In the genomic region with DNA sequence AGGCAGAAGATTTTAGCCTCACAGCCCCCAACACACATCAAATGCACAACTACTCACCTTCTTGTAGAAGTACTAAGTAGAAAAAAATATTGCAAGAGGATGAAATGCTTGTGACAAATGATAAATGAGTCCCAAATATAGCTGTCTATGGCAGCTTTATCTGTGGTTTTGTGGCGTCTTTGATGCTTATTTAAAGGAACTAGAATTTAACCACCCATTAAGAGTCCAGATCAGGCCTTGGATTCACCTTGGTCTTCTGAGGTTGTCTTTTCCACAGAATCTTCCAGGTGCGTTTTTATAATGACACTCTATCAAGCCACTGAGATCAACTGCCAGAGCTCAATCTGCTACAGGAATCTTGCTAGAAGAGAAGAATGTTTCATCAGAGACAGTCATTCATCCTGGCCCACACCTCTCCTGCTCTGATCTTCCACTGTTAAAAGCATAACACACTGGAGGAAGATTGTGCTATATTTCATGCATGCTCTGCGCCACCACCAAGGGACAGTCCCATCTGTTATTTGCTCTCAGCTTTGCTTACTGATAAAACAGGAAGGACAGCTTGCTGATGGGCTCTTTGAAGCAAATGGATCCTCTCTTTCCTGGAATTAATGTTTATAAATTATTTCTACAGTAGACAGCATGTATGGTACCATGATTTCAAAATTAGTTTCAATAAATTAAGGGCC, we compare ENCODE assay signal across 26 cellular contexts.
DNase-seq lines count a peak whose midpoint lies in the region; ATAC-seq, FAIRE-seq and TF ChIP-seq lines count a peak whose summit lies in the region.
"Had no signal": no experiment of that assay in that cellular context is flagged by ENCODE, and none has a peak within 500 bp of the region (broad histone marks: within the 10 kb centered on the region; RNA-seq: fewer than 3 reads in every experiment).

No MANE protein-coding gene starts in this region.

- H4K5ac ChIP-seq in H1 (ENCODE audit: insufficient read length, low read depth, low read length) = no peak overlapping the region

- TF ChIP-seq CTCF in cardiac muscle cell (IDR thresholded peaks at IDR 0.05; ENCODE audit: low read depth, low read length) = no peak
- TF ChIP-seq CTCF in H1 (IDR thresholded peaks at IDR 0.05; ENCODE audit: control extremely low read depth in 1 of 3, insufficient read depth in 1 of 3, low read depth in 1 of 3, low read length in 3 of 3) = no peak

- intact Hi-C loops in Right ventricle myocardium inferior (cut with DNase I) = loop anchor here (10.0 kb wide), 1 partner anchor 973 kb away; no protein-coding TSS in a partner anchor

- ATAC-seq in Right ventricle myocardium inferior (no peak), HG03280 (IDR thresholded peaks at IDR 0.05; ENCODE audit: unreplicated experiment) (no peak)
- ATAC-seq: HCT116 had no signal

- H2AK5ac ChIP-seq in H1 (ENCODE audit: low read depth, low read length) = no peak overlapping the region

- H3K27me3 ChIP-seq in cardiac muscle cell (no peaks in the 10 kb centered on the region), H1 (replicated peaks in 1 of 4; ENCODE audit: control insufficient read depth in 3 of 4, extremely low read depth in 1 of 4, insufficient read depth in 3 of 4, low read length in 3 of 4) (no peaks in the 10 kb centered on the region)
- H3K27me3 ChIP-seq: esophagus muscularis mucosa, uterus had no signal

- WGBS in H1 (ENCODE audit: extremely low coverage in 1 of 2, insufficient coverage in 1 of 2, insufficient read length in 1 of 2, insufficient replicate concordance in 2 of 2, low coverage in 1 of 2, low lambda C conversion rate in 2 of 2, missing lambda C conversion rate in 1 of 2), 2 experiments = 66% methylated on average over 3 of the region's 3 CpGs; no CpG with 5 or more reads in 1 of the 2 experiments

- DNase-seq in cardiac muscle cell (ENCODE audit: low read depth in 1 of 2, low spot score in 1 of 2) = no peak
- no peak for DNase-seq in Right ventricle myocardium inferior (ENCODE audit: missing footprints)
- peak; percentile 53 for DNase-seq in NCI-H69 (lab: John Stamatoyannopoulos, UW)
- DNase-seq in H1 (ENCODE audit: low read depth in 1 of 2, low spot score in 2 of 2) = no peak
- no peak for DNase-seq in activated CD4-positive, alpha-beta T cell treated with anti-CD3 and anti-CD28 coated beads for 1 hour
- no peak for DNase-seq in SHP77 treated with DMSO at 0.1 percent for 48 hours (lab: John Stamatoyannopoulos, UW)
- no peak for DNase-seq in T1000 (lab: John Stamatoyannopoulos, UW)
- DNase-seq: activated CD4-positive, alpha-beta T cell treated with anti-CD3 and anti-CD28 coated beads, Interleukin-2, amount 50 U/mL, for 1 hour; activated CD8-positive, alpha-beta memory T cell treated with anti-CD3 and anti-CD28 coated beads, Interleukin-2, amount 50 U/mL, for 48 hours; activated gamma-delta T cell treated with Interleukin-2 at 50 U/mL for 16 hours; midbrain; NCI-H1092 treated with DMSO at 0.1 percent for 48 hours; NCI-H2107; NCI-H774; SK-N-SH; stimulated activated CD8-positive, alpha-beta memory T cell treated with anti-CD3 and anti-CD28 coated beads, Interleukin-4, amount 100 ng/mL, for 48 hours; substantia nigra; uterus had no signal

- POLR2A ChIA-PET in H1 (lab: Charles Lee; ENCODE audit: partially characterized antibody) = no interaction called here

- H3K56ac ChIP-seq in H1 (replicated peaks; ENCODE audit: insufficient read length, low read depth, low read length) = no peak overlapping the region

- no peak overlapping the region for H3K4ac ChIP-seq in H1 (replicated peaks; ENCODE audit: insufficient read length, low read depth, low read length)

- peak overlapping the region; percentile 93; the same call in 1 of the 2 replicates for H2AFZ ChIP-seq in H1 (ENCODE audit: low read length)

- H3K36me3 ChIP-seq in cardiac muscle cell (no peaks in the 10 kb centered on the region), H1 (ENCODE audit: control insufficient read depth in 2 of 4, insufficient read depth in 4 of 4, low read length in 3 of 4) (no peaks in the 10 kb centered on the region)
- H3K36me3 ChIP-seq: esophagus muscularis mucosa, uterus had no signal

- H4K8ac ChIP-seq in H1 (ENCODE audit: extremely low read depth, insufficient read depth, low read length) = no peak overlapping the region

- no peak overlapping the region for H3K4me2 ChIP-seq in H1 (ENCODE audit: insufficient read depth in 1 of 2, low read depth in 2 of 2, low read length in 2 of 2)
- H3K4me2 ChIP-seq: KMS-11, SK-N-SH had no signal

- no peaks in the 10 kb centered on the region for H4K20me1 ChIP-seq in H1 (replicated peaks in 1 of 2; ENCODE audit: control insufficient read depth in 1 of 2, insufficient read depth in 2 of 2, low read length in 2 of 2)

- H2BK12ac ChIP-seq in H1 (ENCODE audit: low read depth, low read length) = no peak overlapping the region

- H3K9ac ChIP-seq in H1 (replicated peaks in 1 of 4; ENCODE audit: extremely low read depth in 1 of 4, low read depth in 3 of 4, low read length in 3 of 4) = no peak overlapping the region
- H3K9ac ChIP-seq: KMS-11, SK-N-SH had no signal

- no peak for TF ChIP-seq POLR2A in H1 (IDR thresholded peaks at IDR 0.05; ENCODE audit: control extremely low read depth in 1 of 2, low read depth in 2 of 2, low read length in 2 of 2)

- peak overlapping the region; percentile 76 for H3K27ac ChIP-seq in cardiac muscle cell
- no peak overlapping the region for H3K27ac ChIP-seq in H1 (ENCODE audit: low read depth, low read length)
- H3K27ac ChIP-seq: C4-2B, esophagus muscularis mucosa, KMS-11, uterus had no signal

- no peak for FAIRE-seq in H1 (lab: Jason Lieb, UNC)
- FAIRE-seq: D721Med, GM12892, RCC 7860 had no signal

- H3K18ac ChIP-seq in H1 (ENCODE audit: extremely low read depth, low read length) = no peak overlapping the region

- H3K79me1 ChIP-seq in H1 (ENCODE audit: low read depth, low read length) = no peaks in the 10 kb centered on the region

- H4K91ac ChIP-seq in H1 (replicated peaks; ENCODE audit: insufficient read length, low read length) = no peak overlapping the region

- H3K79me2 ChIP-seq in H1 (ENCODE audit: control insufficient read depth in 1 of 2, insufficient read depth in 2 of 2, low read length in 2 of 2) = no peaks in the 10 kb centered on the region

- CTCF ChIA-PET in H1 (lab: Charles Lee; ENCODE audit: partially characterized antibody) = interaction anchor here (0.8 to 3.5 kb wide), 7 partner anchors 9 to 824 kb away, joined by 3 to 20 read pairs (median 4); no protein-coding TSS in a partner anchor

- TF ChIP-seq RAD21 in H1 (IDR thresholded peaks at IDR 0.05 in 1 of 2, conservative IDR thresholded peaks at IDR 0.05 in 1 of 2; ENCODE audit: low read depth in 2 of 2, low read length in 2 of 2) = no peak

- H3K4me1 ChIP-seq in cardiac muscle cell (ENCODE audit: low read depth) = peaks cover 45% of the 10 kb centered on the region
- H3K4me1 ChIP-seq in H1 (replicated peaks in 1 of 4; ENCODE audit: control insufficient read depth in 3 of 4, insufficient read depth in 4 of 4, low read length in 3 of 4) = peaks cover 0 to 4% (median 0%) of the 10 kb centered on the region in 4 experiments; a peak in 1 of 7 replicates
- H3K4me1 ChIP-seq: esophagus muscularis mucosa, uterus had no signal

- H2BK120ac ChIP-seq in H1 (replicated peaks; ENCODE audit: low read depth, low read length) = no peak overlapping the region

- H3K4me3 ChIP-seq in cardiac muscle cell (no peak overlapping the region), H1 (ENCODE audit: extremely low read depth in 1 of 4, insufficient read depth in 2 of 4, low read depth in 3 of 4, low read length in 4 of 4) (no peak overlapping the region)
- H3K4me3 ChIP-seq: esophagus muscularis mucosa, uterus had no signal

- no peak overlapping the region for H3K23ac ChIP-seq in H1 (ENCODE audit: insufficient read length)

- no peaks in the 10 kb centered on the region for H3K9me3 ChIP-seq in cardiac muscle cell (ENCODE audit: low read depth)
- H3K9me3 ChIP-seq in H1 (ENCODE audit: insufficient read depth in 2 of 2, low read depth in 1 of 2, low read length in 1 of 2) = no peaks in the 10 kb centered on the region
- H3K9me3 ChIP-seq: esophagus muscularis mucosa, SK-N-SH, uterus had no signal

- H2BK20ac ChIP-seq in H1 (ENCODE audit: low read length) = no peak overlapping the region

- H2BK5ac ChIP-seq in H1 (ENCODE audit: low read depth, low read length) = no peak overlapping the region

- H3K23me2 ChIP-seq in H1 (ENCODE audit: low read depth, low read length) = no peaks in the 10 kb centered on the region

- no peak overlapping the region for H3K14ac ChIP-seq in H1 (ENCODE audit: insufficient read length)

- no peak for TF ChIP-seq EP300 in H1 (IDR thresholded peaks at IDR 0.05; ENCODE audit: borderline replicate concordance in 1 of 2, low read depth in 2 of 2, low read length in 2 of 2)

- no peak overlapping the region for H2BK15ac ChIP-seq in H1 (ENCODE audit: low read length)

TF ChIP-seq in H1, 55 proteins besides CTCF, POLR2A, EP300 and RAD21:
- TF ChIP-seq TCF12 (IDR thresholded peaks at IDR 0.05; ENCODE audit: low read depth, low read length) (no peak), POLR2AphosphoS5 (IDR thresholded peaks at IDR 0.05; ENCODE audit: low read depth, low read length) (no peak), YY1 (IDR thresholded peaks at IDR 0.05; ENCODE audit: low read depth, low read length) (no peak), KDM5A (IDR thresholded peaks at IDR 0.05; ENCODE audit: low read length) (no peak), TBP (IDR thresholded peaks at IDR 0.05; ENCODE audit: low read depth, low read length) (no peak), KDM4A (IDR thresholded peaks at IDR 0.05; ENCODE audit: low read depth, low read length, severe bottlenecking) (no peak)
